In the genomic region with DNA sequence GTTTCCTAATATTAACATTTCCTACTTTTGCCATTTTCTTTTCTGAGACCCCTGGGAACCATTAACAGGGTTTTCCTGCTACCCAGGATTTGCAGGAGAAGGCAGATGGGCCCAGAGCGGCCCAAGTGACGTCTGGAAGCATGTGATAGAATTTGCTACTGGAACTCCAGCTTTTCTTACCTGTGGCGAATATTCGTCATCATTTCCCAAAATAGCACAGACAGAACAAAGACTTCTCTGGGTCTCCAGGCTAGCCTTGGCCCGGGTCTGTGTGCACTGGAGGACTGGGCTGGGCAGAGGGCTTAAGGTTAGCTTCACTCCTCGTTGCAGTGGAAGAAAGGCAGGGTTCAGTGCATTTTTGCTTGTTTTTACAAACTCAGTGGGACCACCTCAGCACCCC, we compare ENCODE assay signal across 12 cellular contexts.
"Had no signal": no experiment of that assay in that cellular context is flagged by ENCODE, and none has a peak within 500 bp of the region (broad histone marks: within the 10 kb centered on the region; RNA-seq: fewer than 3 reads in every experiment).

No MANE protein-coding gene starts in this region.

- H3K4me3 Mint-ChIP-seq: activated CD4-positive, alpha-beta T cell treated with anti-CD3 and anti-CD28 coated beads, Interleukin-2, amount 10 ng/mL, durations not matched to agents 24 days and 14 days; endodermal cell; stimulated activated memory B cell treated with anti-CD40 and anti-IgM and Interleukin-4, amounts not matched to agents 10 μg/mL and 1 μg/mL and 100 μg/mL, for 72 hours had no signal

- H3K27me3 ChIP-seq: gastroesophageal sphincter, right lobe of liver, tibial nerve had no signal

- DNase-seq: activated CD4-positive, alpha-beta T cell treated with anti-CD3 and anti-CD28 coated beads, Interleukin-2, amount 10 ng/mL, durations not matched to agents 24 days and 14 days; activated CD4-positive, CD25-positive, alpha-beta regulatory T cell; activated CD8-positive, alpha-beta memory T cell treated with anti-CD3 and anti-CD28 coated beads, Interleukin-2, amount 50 U/mL, for 48 hours; endodermal cell; islet precursor cell; mesendoderm; nephron progenitor cell; right lobe of liver had no signal

- H3K36me3 ChIP-seq: gastroesophageal sphincter, right lobe of liver, tibial nerve had no signal

- H3K9me3 Mint-ChIP-seq: activated CD4-positive, alpha-beta T cell treated with anti-CD3 and anti-CD28 coated beads, Interleukin-2, amount 10 ng/mL, durations not matched to agents 24 days and 14 days; endodermal cell; nephron progenitor cell had no signal

- H3K27ac ChIP-seq: gastroesophageal sphincter, right lobe of liver had no signal

- H3K9me3 ChIP-seq: gastroesophageal sphincter, psoas muscle, right lobe of liver, tibial nerve had no signal

- H3K27me3 Mint-ChIP-seq: activated CD4-positive, alpha-beta T cell treated with anti-CD3 and anti-CD28 coated beads, Interleukin-2, amount 10 ng/mL, durations not matched to agents 24 days and 14 days; stimulated activated memory B cell treated with anti-CD40 and anti-IgM and Interleukin-4, amounts not matched to agents 10 μg/mL and 1 μg/mL and 100 μg/mL, for 72 hours had no signal

- H3K4me1 ChIP-seq: gastroesophageal sphincter, psoas muscle had no signal

- H3K4me1 Mint-ChIP-seq: endodermal cell; stimulated activated memory B cell treated with anti-CD40 and anti-IgM and Interleukin-4, amounts not matched to agents 10 μg/mL and 1 μg/mL and 100 μg/mL, for 72 hours had no signal

- H3K4me3 ChIP-seq: gastroesophageal sphincter, psoas muscle, right lobe of liver, tibial nerve had no signal

- H3K27ac Mint-ChIP-seq: activated CD4-positive, alpha-beta T cell treated with anti-CD3 and anti-CD28 coated beads, Interleukin-2, amount 10 ng/mL, durations not matched to agents 24 days and 14 days; endodermal cell; stimulated activated memory B cell treated with anti-CD40 and anti-IgM and Interleukin-4, amounts not matched to agents 10 μg/mL and 1 μg/mL and 100 μg/mL, for 72 hours had no signal

- H3K36me3 Mint-ChIP-seq: stimulated activated memory B cell treated with anti-CD40 and anti-IgM and Interleukin-4, amounts not matched to agents 10 μg/mL and 1 μg/mL and 100 μg/mL, for 72 hours had no signal
